8 cellular contexts compared by ENCODE assay signal in the genomic region with DNA sequence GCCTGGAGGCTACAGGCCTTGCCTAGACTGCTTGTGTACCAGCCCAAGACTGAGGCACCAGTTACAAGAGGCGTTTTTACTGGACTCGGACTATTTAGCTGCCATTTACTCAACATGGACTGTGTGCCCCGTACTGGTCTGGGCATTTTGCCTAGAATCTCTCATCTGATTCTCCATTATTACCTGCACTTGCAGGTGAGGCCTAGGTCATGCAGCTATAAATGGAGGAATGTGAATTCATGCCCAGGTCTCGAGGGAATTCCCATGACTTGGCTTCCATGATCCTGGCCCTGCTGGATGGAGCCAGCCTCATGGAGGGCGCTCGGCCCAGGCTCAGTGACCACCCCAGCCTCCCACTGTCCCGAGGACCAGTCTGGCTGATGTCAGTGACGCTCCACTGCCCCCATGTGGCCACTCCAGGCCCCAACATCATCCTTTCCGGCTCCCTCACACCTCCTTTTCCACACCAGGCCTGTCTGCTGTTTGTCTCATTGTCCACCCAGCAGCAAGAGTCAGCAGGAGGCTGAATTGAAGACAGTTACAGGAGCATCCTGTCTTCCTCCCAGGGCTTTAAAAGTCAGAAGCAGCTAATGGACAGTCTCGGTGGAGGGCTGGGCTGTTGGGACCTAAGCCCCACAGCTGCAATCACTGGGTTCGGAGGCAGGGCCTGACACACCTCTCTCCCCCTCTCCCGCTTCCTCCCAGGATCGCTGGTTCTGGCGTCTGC. TPM values are rescaled to one million over a fixed set of nuclear protein-coding genes. Genes with fewer than 3 reads are reported as not detected.
A peak's percentile ranks its signal among the peaks of the same experiment; 100 is the strongest.
DNase-seq lines count a peak whose midpoint lies in the region; ATAC-seq lines count a peak whose summit lies in the region.

No MANE protein-coding gene starts in this region.

- H3K27ac ChIP-seq in substantia nigra (ENCODE audit: low read depth, low read length, poor library complexity, severe bottlenecking): no peak overlapping the region

- DNase-seq in activated gamma-delta T cell treated with Interleukin-2 at 50 U/mL for 16 hours: peak; percentile 50
- DNase-seq in activated gamma-delta T cell (lab: John Stamatoyannopoulos, UW): no peak
- DNase-seq in NCI-H2029 treated with DMSO at 0.1 percent for 48 hours (lab: John Stamatoyannopoulos, UW): peak; percentile 60
- DNase-seq in activated CD4-positive, alpha-beta T cell treated with anti-CD3 and anti-CD28 coated beads for 48 hours: peak; percentile 68
- peak; percentile 91 for DNase-seq in ecto neural progenitor cell (ENCODE audit: low spot score)
- DNase-seq in lung microvascular endothelial cell (ENCODE audit: low read depth in 2 of 2): peak; percentile 63 to 79
- DNase-seq in substantia nigra (lab: John Stamatoyannopoulos, UW): peak in 32 of 49 donors; percentile 4 to 83 (median 33)

- no peak for ATAC-seq in GM21786 (IDR thresholded peaks at IDR 0.05; ENCODE audit: unreplicated experiment)

RNA-seq across cellular contexts. Expression of gene MMP24OS, which starts 8.7 kb away (rescaled TPM):
- 3.1 and 5.8 TPM in 2 replicates for total RNA-seq in lung microvascular endothelial cell

RNA-seq across cellular contexts. Expression of gene EIF6, which starts 15.4 kb away (rescaled TPM):
- 138 and 161 TPM in 2 replicates for total RNA-seq in lung microvascular endothelial cell

RNA-seq across cellular contexts. Expression of gene FAM83C, which starts 23.0 kb away (rescaled TPM):
- total RNA-seq in lung microvascular endothelial cell: not detected in 2 replicates

RNA-seq across cellular contexts. Expression of gene MMP24, which starts 42.7 kb away (rescaled TPM):
- total RNA-seq in lung microvascular endothelial cell: under 0.01 and 0.20 TPM in 2 replicates
